In genomic region chr3:126454026-126454425, GRCh38 we compare ENCODE assay signal across 18 cellular contexts. TPM values are rescaled to one million over a fixed set of nuclear protein-coding genes. Genes with fewer than 3 reads are reported as not detected.
A peak's percentile ranks its signal among the peaks of the same experiment; 100 is the strongest.
DNase-seq lines count a peak whose midpoint lies in the region; ATAC-seq, FAIRE-seq and TF ChIP-seq lines count a peak whose summit lies in the region.
"Had no signal": no experiment of that assay in that cellular context is flagged by ENCODE, and none has a peak within 500 bp of the region (broad histone marks: within the 10 kb centered on the region; RNA-seq: fewer than 3 reads in every experiment).

No MANE protein-coding gene starts in this region.

- H3K9me3 ChIP-seq in SK-N-MC (ENCODE audit: low read depth, low read length) = no peaks in the 10 kb centered on the region
- H3K9me3 ChIP-seq: BLaER1, Caco-2, HAP-1 had no signal

- no peaks in the 10 kb centered on the region for H3K27me3 ChIP-seq in dorsolateral prefrontal cortex
- H3K27me3 ChIP-seq: BLaER1 had no signal

- no peak for ATAC-seq in activated T-cell treated with anti-CD3 and anti-CD28 coated beads, Interleukin-2, amount 50 U/mL, for 72 hours (replicated peaks in 1 of 2)
- ATAC-seq in stimulated activated effector memory CD8-positive, alpha-beta T cell treated with anti-CD3 and anti-CD28 coated beads, Interleukin-12 subunit alpha, Interleukin-12 subunit beta, amount 100 ng/mL, for 72 hours = no peak

- H3K27ac ChIP-seq in SK-N-MC (0 out of 2 replicates have a peak overlapping the region, but pooled peaks have one; percentile 2), dorsolateral prefrontal cortex (no peak overlapping the region)
- H3K27ac ChIP-seq: 22Rv1, BLaER1 had no signal

- H3K27me3 Mint-ChIP-seq in activated T-cell treated with anti-CD3 and anti-CD28 coated beads, Interleukin-2, amount 50 U/mL, for 72 hours (ENCODE audit: low read depth) = no peaks in the 10 kb centered on the region
- no peaks in the 10 kb centered on the region for H3K27me3 Mint-ChIP-seq in activated naive CD8-positive, alpha-beta T cell treated with anti-CD3 and anti-CD28 coated beads for 36 hours
- H3K27me3 Mint-ChIP-seq: CD8-positive, alpha-beta memory T cell had no signal

- H3K4me3 Mint-ChIP-seq in activated T-cell treated with anti-CD3 and anti-CD28 coated beads, Interleukin-2, amount 50 U/mL, for 72 hours = no peak overlapping the region
- H3K4me3 Mint-ChIP-seq in stimulated activated effector memory CD8-positive, alpha-beta T cell treated with anti-CD3 and anti-CD28 coated beads, Interleukin-12 subunit alpha, Interleukin-12 subunit beta, amount 100 ng/mL, for 72 hours = no peak overlapping the region
- H3K4me3 Mint-ChIP-seq in activated naive CD8-positive, alpha-beta T cell treated with anti-CD3 and anti-CD28 coated beads for 36 hours = no peak overlapping the region
- H3K4me3 Mint-ChIP-seq: CD8-positive, alpha-beta memory T cell had no signal

- H3K36me3 ChIP-seq in SK-N-MC (ENCODE audit: insufficient read depth, low read length) = peaks cover 95% of the 10 kb centered on the region

- no peak overlapping the region for H3K4me3 ChIP-seq in SK-N-MC
- H3K4me3 ChIP-seq in dorsolateral prefrontal cortex = no peak overlapping the region
- H3K4me3 ChIP-seq: BLaER1, HAP-1 had no signal

- DNase-seq in activated T-cell treated with anti-CD3 and anti-CD28 coated beads, Interleukin-2, amount 50 U/mL, for 72 hours = no peak
- no peak for DNase-seq in activated T-cell treated with anti-CD3 and anti-CD28 coated beads, Interleukin-2, amount 50 U/mL, for 48 hours
- no peak for DNase-seq in SK-N-MC (ENCODE audit: low read depth, low spot score)
- DNase-seq in frontal cortex (ENCODE audit: low spot score in 2 of 2) = no peak
- DNase-seq in stimulated activated effector memory CD8-positive, alpha-beta T cell treated with anti-CD3 and anti-CD28 coated beads, Interleukin-12 subunit alpha, Interleukin-12 subunit beta, amount 100 ng/mL, for 72 hours (ENCODE audit: low spot score in 2 of 2) = no peak
- DNase-seq in activated naive CD8-positive, alpha-beta T cell treated with anti-CD3 and anti-CD28 coated beads for 36 hours = no peak
- DNase-seq in dorsolateral prefrontal cortex = no peak
- DNase-seq in occipital lobe (lab: John Stamatoyannopoulos, UW) = no peak
- DNase-seq: AML-193; Caco-2; CD8-positive, alpha-beta memory T cell; DND-41; GF-D8; GOT3 had no signal

- H3K27ac Mint-ChIP-seq in activated T-cell treated with anti-CD3 and anti-CD28 coated beads, Interleukin-2, amount 50 U/mL, for 72 hours = peak overlapping the region; percentile 1
- H3K27ac Mint-ChIP-seq in stimulated activated effector memory CD8-positive, alpha-beta T cell treated with anti-CD3 and anti-CD28 coated beads, Interleukin-12 subunit alpha, Interleukin-12 subunit beta, amount 100 ng/mL, for 72 hours = peak overlapping the region; percentile 18
- no peak overlapping the region for H3K27ac Mint-ChIP-seq in activated naive CD8-positive, alpha-beta T cell treated with anti-CD3 and anti-CD28 coated beads for 36 hours

- peaks cover 15% of the 10 kb centered on the region for H3K4me1 Mint-ChIP-seq in activated T-cell treated with anti-CD3 and anti-CD28 coated beads, Interleukin-2, amount 50 U/mL, for 72 hours (ENCODE audit: low read depth)
- H3K4me1 Mint-ChIP-seq in stimulated activated effector memory CD8-positive, alpha-beta T cell treated with anti-CD3 and anti-CD28 coated beads, Interleukin-12 subunit alpha, Interleukin-12 subunit beta, amount 100 ng/mL, for 72 hours = peaks cover 38% of the 10 kb centered on the region
- H3K4me1 Mint-ChIP-seq in activated naive CD8-positive, alpha-beta T cell treated with anti-CD3 and anti-CD28 coated beads for 36 hours = peaks cover 2% of the 10 kb centered on the region

- no peaks in the 10 kb centered on the region for H3K9me3 Mint-ChIP-seq in activated T-cell treated with anti-CD3 and anti-CD28 coated beads, Interleukin-2, amount 50 U/mL, for 72 hours
- no peaks in the 10 kb centered on the region for H3K9me3 Mint-ChIP-seq in stimulated activated effector memory CD8-positive, alpha-beta T cell treated with anti-CD3 and anti-CD28 coated beads, Interleukin-12 subunit alpha, Interleukin-12 subunit beta, amount 100 ng/mL, for 72 hours
- H3K9me3 Mint-ChIP-seq in activated naive CD8-positive, alpha-beta T cell treated with anti-CD3 and anti-CD28 coated beads for 36 hours = no peaks in the 10 kb centered on the region
- H3K9me3 Mint-ChIP-seq: CD8-positive, alpha-beta memory T cell had no signal

- H3K9ac ChIP-seq in SK-N-MC (ENCODE audit: insufficient read length) = no peak overlapping the region
- H3K9ac ChIP-seq: BLaER1 had no signal

- FAIRE-seq in frontal cortex (lab: Jason Lieb, UNC) = peak; percentile 21
- FAIRE-seq: GM19239 had no signal

- peaks cover 0 to 10% of the 10 kb centered on the region in 2 donors for H3K36me3 Mint-ChIP-seq in activated T-cell treated with anti-CD3 and anti-CD28 coated beads, Interleukin-2, amount 50 U/mL, for 72 hours (ENCODE audit: insufficient read depth in 2 of 2)
- H3K36me3 Mint-ChIP-seq in stimulated activated effector memory CD8-positive, alpha-beta T cell treated with anti-CD3 and anti-CD28 coated beads, Interleukin-12 subunit alpha, Interleukin-12 subunit beta, amount 100 ng/mL, for 72 hours = peaks cover 79% of the 10 kb centered on the region
- H3K36me3 Mint-ChIP-seq in activated naive CD8-positive, alpha-beta T cell treated with anti-CD3 and anti-CD28 coated beads for 36 hours = peaks cover 23% of the 10 kb centered on the region

- intact Hi-C loops in dorsolateral prefrontal cortex (cut with DNase I) = no loop called here

- TF ChIP-seq CTCF in dorsolateral prefrontal cortex (IDR thresholded peaks at IDR 0.05 in 54 of 56, conservative IDR thresholded peaks at IDR 0.05 in 2 of 56; ENCODE audit: low read depth in 1 of 56, partially characterized antibody in 56 of 56) = no peak

RNA-seq across cellular contexts. Expression of gene ZXDC, which starts 21.7 kb away (rescaled TPM):
- 10 to 100 TPM; 27.8 to 32.8 TPM for total RNA-seq in activated T-cell treated with anti-CD3 and anti-CD28 coated beads, Interleukin-2, amount 50 U/mL, for 72 hours
- 36.3 TPM for total RNA-seq in frontal cortex
- 10 to 100 TPM; 18.7 to 19.3 TPM for total RNA-seq in activated naive CD8-positive, alpha-beta T cell treated with anti-CD3 and anti-CD28 coated beads for 36 hours
- 10 to 100 TPM; 28.6 to 58.7 (median 41.4) TPM for total RNA-seq in dorsolateral prefrontal cortex
- total RNA-seq in occipital lobe = 40.7 TPM

RNA-seq across cellular contexts. Expression of gene CFAP100, which starts 59.3 kb away (rescaled TPM):
- total RNA-seq in activated T-cell treated with anti-CD3 and anti-CD28 coated beads, Interleukin-2, amount 50 U/mL, for 72 hours = not detected
- 3.7 TPM for total RNA-seq in frontal cortex
- not detected for total RNA-seq in activated naive CD8-positive, alpha-beta T cell treated with anti-CD3 and anti-CD28 coated beads for 36 hours
- total RNA-seq in dorsolateral prefrontal cortex = 1 to 10 TPM in 102 of 120 experiments, under 1 TPM in 11, not detected in 7; 0.29 to 7.9 (median 2.4) TPM
- 2.0 TPM for total RNA-seq in occipital lobe
- total RNA-seq: Caco-2; CD8-positive, alpha-beta memory T cell had no signal
